ENCODE assay signal across 8 cellular contexts in the genomic region with DNA sequence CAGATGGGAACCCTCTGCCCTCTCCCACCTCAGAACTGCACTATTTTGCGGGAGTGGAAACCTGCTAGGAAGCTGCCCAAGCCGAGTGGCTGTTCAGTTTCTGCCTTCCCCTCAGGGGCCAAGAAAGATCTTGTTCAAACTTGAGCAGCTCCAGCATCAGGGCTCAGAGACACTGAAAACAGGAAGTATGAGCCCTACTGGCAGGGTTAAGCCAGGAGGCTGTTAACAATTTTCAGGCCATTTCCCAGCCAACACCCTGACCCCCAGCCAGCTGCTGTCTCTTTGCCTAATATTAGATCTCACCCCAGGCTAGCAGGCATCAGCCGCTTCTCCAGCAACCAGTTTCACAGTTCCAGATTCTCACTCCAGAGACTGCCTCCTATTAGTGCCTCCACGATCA. TPM values are rescaled to one million over a fixed set of nuclear protein-coding genes. Genes with fewer than 3 reads are reported as not detected.
DNase-seq lines count a peak whose midpoint lies in the region; TF ChIP-seq lines count a peak whose summit lies in the region.

No MANE protein-coding gene starts in this region.

- DNase-seq in CD1c-positive myeloid dendritic cell (ENCODE audit: extremely low spot score), result peak; percentile 61
- peak; percentile 87 for DNase-seq in KBM-7
- peak; percentile 95 for DNase-seq in mammary epithelial cell
- DNase-seq in mucosa of gallbladder (ENCODE audit: low spot score), result peak; percentile 33
- no peak for DNase-seq in T-helper 9 cell
- DNase-seq in HEK293T (ENCODE audit: extremely low spot score), result no peak
- no peak for DNase-seq in NCI-H1436 (lab: John Stamatoyannopoulos, UW)
- no peak for DNase-seq in COLO668 (lab: John Stamatoyannopoulos, UW; ENCODE audit: unreplicated experiment)

- peak overlapping the region; percentile 96 for H3K27ac ChIP-seq in mammary epithelial cell (ENCODE audit: insufficient read depth, low read depth, low read length)

- intact Hi-C loops in mammary epithelial cell (cut with micrococcal nuclease), result no loop called here

- no peaks in the 10 kb centered on the region for H4K20me1 ChIP-seq in mammary epithelial cell (ENCODE audit: insufficient read depth, low read length)

- H3K4me1 ChIP-seq in mammary epithelial cell (ENCODE audit: insufficient read depth, low read length), result peaks cover 43% of the 10 kb centered on the region

- H3K4me3 ChIP-seq in mammary epithelial cell (replicated peaks in 1 of 3; ENCODE audit: insufficient read depth in 1 of 3, low read depth in 2 of 3, low read length in 3 of 3), result no peak overlapping the region

- H3K36me3 ChIP-seq in mammary epithelial cell (ENCODE audit: insufficient read depth, low read length), result peaks cover 20% of the 10 kb centered on the region

- in situ Hi-C loops in KBM-7 (cut with MboI; ENCODE audit: low pct_unique_long_range_greater_than_20kb, low sequenced_read_pairs), result no loop called here
- in situ Hi-C loops in mammary epithelial cell (cut with MboI; ENCODE audit: low sequenced_read_pairs in 2 of 2), result no loop called here

- POLR2A ChIA-PET in HEK293T (lab: Yijun Ruan, JAX), result no interaction called here

- BruUV-seq in mammary epithelial cell (replicated peaks; lab: Mats Ljungman, UMichigan), result no TSS peak

- CTCF ChIA-PET in mammary epithelial cell (lab: Charles Lee; ENCODE audit: low non-redundant PET), result interaction anchor here (0.6 kb wide), 2 partner anchors 34 to 144 kb away, joined by 3 to 5 read pairs; no protein-coding TSS in a partner anchor
- CTCF ChIA-PET in HEK293T (lab: Yijun Ruan, JAX), result interaction anchor here (1.0 kb wide), 1 partner anchor 20 kb away, joined by 5 read pairs; no protein-coding TSS in a partner anchor

- peak overlapping the region; percentile 73 for H2AFZ ChIP-seq in mammary epithelial cell (ENCODE audit: low read depth, low read length)

- WGBS in mammary epithelial cell (ENCODE audit: low coverage, missing lambda C conversion rate), result 0% methylated on average over 3 of the region's 4 CpGs

- H3K27me3 ChIP-seq in mammary epithelial cell (ENCODE audit: insufficient read depth, low read length), result no peaks in the 10 kb centered on the region

- peak overlapping the region; percentile 70 for H3K4me2 ChIP-seq in mammary epithelial cell (ENCODE audit: insufficient read depth, low read depth, low read length)

- H3K9ac ChIP-seq in mammary epithelial cell (ENCODE audit: insufficient read depth, low read length), result peak overlapping the region; percentile 75

- TF ChIP-seq CTCF in mammary epithelial cell (conservative IDR thresholded peaks at IDR 0.05 in 1 of 2, IDR thresholded peaks at IDR 0.05 in 1 of 2; ENCODE audit: extremely low read depth in 1 of 2, insufficient read depth in 1 of 2, low read depth in 1 of 2, low read length in 2 of 2), result peak in 1 of 2 donors; percentile 27

- no peaks in the 10 kb centered on the region for H3K9me3 ChIP-seq in mammary epithelial cell (replicated peaks; ENCODE audit: insufficient read depth, low read length)

- peaks cover 19% of the 10 kb centered on the region for H3K79me2 ChIP-seq in mammary epithelial cell (ENCODE audit: insufficient read depth, low read length)

- dilution Hi-C loops in mammary epithelial cell (cut with HindIII; ENCODE audit: low sequenced_read_pairs), result loop anchor here (5.0 kb wide), 2 partner anchors 57 to 73 kb away; no protein-coding TSS in a partner anchor

TF ChIP-seq in HEK293T, 16 proteins besides CTCF, POLR2A, EP300 and RAD21:
- TF ChIP-seq TARDBP (IDR thresholded peaks at IDR 0.05) (no peak), BHLHE40 (IDR thresholded peaks at IDR 0.05; ENCODE audit: borderline replicate concordance) (no peak), SP1 (IDR thresholded peaks at IDR 0.05) (no peak), FOXK2 (IDR thresholded peaks at IDR 0.05) (no peak), SUZ12 (IDR thresholded peaks at IDR 0.05) (no peak), FOXA1 (IDR thresholded peaks at IDR 0.05) (no peak), ARNT (IDR thresholded peaks at IDR 0.05) (no peak), ZNF384 (IDR thresholded peaks at IDR 0.05) (no peak), FOXM1 (IDR thresholded peaks at IDR 0.05; ENCODE audit: borderline replicate concordance) (no peak), PKNOX1 (IDR thresholded peaks at IDR 0.05) (no peak), HDGF (IDR thresholded peaks at IDR 0.05; ENCODE audit: borderline replicate concordance) (no peak), ELF4 (IDR thresholded peaks at IDR 0.05) (no peak)

RNA-seq across cellular contexts. Expression of gene PLAU, which starts 9.2 kb away (rescaled TPM):
- total RNA-seq in mammary epithelial cell (100 to 1,000 TPM in 1 of 2 donors, 10 to 100 TPM in 1; 85.7 to 712 TPM), mucosa of gallbladder (15.5 TPM)
- 269 TPM for polyA plus RNA-seq in mammary epithelial cell
- 274 TPM for polyA minus RNA-seq in mammary epithelial cell

RNA-seq across cellular contexts. Expression of gene CAMK2G, which starts 45.7 kb away (rescaled TPM):
- total RNA-seq in mammary epithelial cell (10 to 100 TPM; 20.1 to 20.2 TPM), mucosa of gallbladder (43.7 TPM)
- polyA plus RNA-seq in mammary epithelial cell, result 23.0 TPM
- 18.3 TPM for polyA minus RNA-seq in mammary epithelial cell

Comparison
In these comparisons a context has a peak if more than half of its experiments do, and no peak if none do; other contexts are left out.
1. DNase-seq: peak in CD1c-positive myeloid dendritic cell (single experiment), KBM-7 (single experiment), mammary epithelial cell (single experiment) and mucosa of gallbladder (single experiment); none in T-helper 9 cell (single experiment), HEK293T (single experiment), NCI-H1436 (single experiment) and COLO668 (single experiment).